Comparison of ENCODE assay signal across 7 cellular contexts in the genomic region with DNA sequence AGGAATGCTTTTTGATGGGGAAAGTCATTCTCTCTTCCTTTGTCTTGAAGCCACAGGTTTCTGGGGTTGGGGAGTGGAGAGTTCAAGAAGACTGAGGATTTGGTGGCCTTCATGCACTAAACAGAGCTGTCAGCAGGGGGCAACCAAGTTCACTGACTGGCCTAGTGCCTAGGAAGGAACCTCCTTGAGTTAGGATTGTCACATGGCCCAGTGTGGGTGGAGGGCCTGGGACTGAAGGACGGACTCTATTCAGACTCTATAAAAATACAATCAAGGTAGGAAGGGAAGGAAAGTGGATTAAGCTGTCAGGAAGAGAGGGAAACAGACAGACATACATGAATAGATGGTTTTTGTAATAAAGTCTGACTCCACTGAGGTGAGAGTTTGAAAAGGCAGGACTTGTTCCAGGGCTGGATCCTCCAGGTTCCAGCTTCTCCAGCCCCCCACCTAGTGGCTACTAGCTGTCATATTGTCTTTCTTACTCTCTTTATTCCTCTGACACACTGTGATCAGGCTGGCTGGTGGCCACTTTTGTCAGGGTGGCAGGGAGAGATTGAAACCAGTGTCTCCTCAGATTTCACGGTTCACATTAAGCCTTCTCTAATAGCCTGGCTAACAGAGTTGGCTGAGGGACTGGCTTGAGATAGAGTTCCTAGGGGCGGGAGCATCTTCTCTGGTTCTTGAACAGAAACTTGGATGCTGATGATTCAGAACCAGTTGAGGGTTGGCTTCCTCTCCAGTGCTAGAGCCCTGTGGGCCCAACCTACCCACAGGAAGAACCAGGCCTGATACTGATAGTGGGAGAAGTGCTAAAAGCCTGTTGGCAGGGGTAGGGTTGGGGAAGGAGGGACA. TPM values are rescaled to one million over a fixed set of nuclear protein-coding genes. Genes with fewer than 3 reads are reported as not detected.
DNase-seq lines count a peak whose midpoint lies in the region; ATAC-seq, FAIRE-seq and TF ChIP-seq lines count a peak whose summit lies in the region.

No MANE protein-coding gene starts in this region.

- H3K4me3 ChIP-seq in GM12865 (ENCODE audit: low read depth, low read length) (no peak overlapping the region), MG63 (0 out of 2 replicates have a peak overlapping the region, but pooled peaks have one; percentile 2), psoas muscle (peak overlapping the region; percentile 32)

- intact Hi-C loops in left cardiac atrium (cut with DNase I) (loop anchor here (2.0 to 10.0 kb wide), 2 partner anchors 45 to 49 kb away; no protein-coding TSS in a partner anchor), psoas muscle (cut with DNase I) (loop anchor here in 1 of 2 donors (1.0 kb wide), 1 partner anchor 45 kb away; no protein-coding TSS in a partner anchor)

- CTCF ChIA-PET in T-cell (lab: Charles Lee): interaction anchor here (0.6 to 3.9 kb wide), 23 partner anchors 9 to 188 kb away, joined by 3 to 23 read pairs (median 4); a partner anchor contains a TSS

- peak; percentile 34 to 71 (median 70) for ATAC-seq in T-cell (replicated peaks in 1 of 4)
- peak; percentile 73 to 85 for ATAC-seq in left cardiac atrium
- ATAC-seq in psoas muscle: peak; percentile 72 to 79 (median 76)

- peak overlapping the region; percentile 23 to 49 (median 25) for H3K4me3 Mint-ChIP-seq in T-cell

- peak; percentile 85 for DNase-seq in GM12865 (ENCODE audit: low read depth)
- peak; percentile 94 for DNase-seq in MG63
- DNase-seq in T-cell: peak; percentile 28 to 82 (median 69)
- DNase-seq in left cardiac atrium: peak; percentile 87
- DNase-seq in psoas muscle: peak; percentile 80 to 86
- peak; percentile 76 for DNase-seq in urothelium cell line (ENCODE audit: low spot score)

- peaks cover 51% of the 10 kb centered on the region for H3K36me3 ChIP-seq in MG63
- peaks cover 4 to 64% of the 10 kb centered on the region in 2 donors for H3K36me3 ChIP-seq in psoas muscle (ENCODE audit: insufficient read depth in 1 of 2, low read depth in 1 of 2)

- 6 to 12% (median 8%) methylated on average over 3 of the region's 3 CpGs for WGBS in psoas muscle, 3 donors

- POLR2A ChIA-PET in T-cell (lab: Charles Lee): interaction anchor here in 1 of 2 donors (0.6 kb wide), 1 partner anchor 146 kb away, joined by 3 read pairs; no protein-coding TSS in a partner anchor

- no peaks in the 10 kb centered on the region for H3K27me3 Mint-ChIP-seq in T-cell

- H3K27ac ChIP-seq in angular gyrus (ENCODE audit: low read depth, low read length): peak overlapping the region; percentile 77
- H3K27ac ChIP-seq in psoas muscle: peak overlapping the region; percentile 92

- H3K9me3 ChIP-seq in MG63 (no peaks in the 10 kb centered on the region), psoas muscle (no peaks in the 10 kb centered on the region)

- peaks cover 64% of the 10 kb centered on the region for H3K4me1 ChIP-seq in psoas muscle

- TF ChIP-seq CTCF in GM12865 (IDR thresholded peaks at IDR 0.05; ENCODE audit: insufficient read depth, low read depth, low read length, missing control alignments) (peak; percentile 93), psoas muscle (IDR thresholded peaks at IDR 0.05) (peak; percentile 66)

- no peaks in the 10 kb centered on the region for H3K27me3 ChIP-seq in MG63
- no peaks in the 10 kb centered on the region for H3K27me3 ChIP-seq in psoas muscle (ENCODE audit: insufficient read depth in 3 of 3, low read length in 2 of 3)

- no peaks in the 10 kb centered on the region for H3K9me3 Mint-ChIP-seq in T-cell

- no peak for FAIRE-seq in urothelium cell line (lab: Jason Lieb, UNC)

- peak overlapping the region; percentile 90 to 97 for H3K27ac Mint-ChIP-seq in T-cell

- peaks cover 45 to 57% (median 46%) of the 10 kb centered on the region in 3 donors for H3K4me1 Mint-ChIP-seq in T-cell

- H3K36me3 Mint-ChIP-seq in T-cell: peaks cover 15% of the 10 kb centered on the region

RNA-seq across cellular contexts. Expression of a gene that starts 4.1 kb away (rescaled TPM):
- total RNA-seq in MG63 (2014; rRNA removed; shearing (Covaris generic); ENCODE audit: low replicate concordance): 20.2 and 22.3 TPM in 2 replicates
- total RNA-seq in T-cell (100 to 1,000 TPM; 218 to 457 (median 370) TPM), left cardiac atrium (10 to 100 TPM; 90.6 to 93.9 TPM), psoas muscle (10 to 100 TPM; 21.4 to 30.6 (median 22.6) TPM)
- polyA plus RNA-seq in psoas muscle: 10 to 100 TPM; 10.9 to 78.1 (median 18.2) TPM

RNA-seq across cellular contexts. Expression of a gene that starts 30.6 kb away (rescaled TPM):
- total RNA-seq in MG63 (2014; rRNA removed; shearing (Covaris generic); ENCODE audit: low replicate concordance): 3.9 and 6.1 TPM in 2 replicates
- total RNA-seq in T-cell (100 to 1,000 TPM in 3 of 5 donors, 10 to 100 TPM in 2; 39.5 to 112 (median 104) TPM), left cardiac atrium (10 to 100 TPM; 14.5 to 15.7 TPM), psoas muscle (1 to 10 TPM; 3.5 to 7.0 (median 3.9) TPM)
- polyA plus RNA-seq in psoas muscle: 1 to 10 TPM; 3.9 to 6.8 (median 5.8) TPM

RNA-seq across cellular contexts. Expression of a gene that starts 41.8 kb away (rescaled TPM):
- 13.3 and 13.9 TPM in 2 replicates for total RNA-seq in MG63 (2014; rRNA removed; shearing (Covaris generic); ENCODE audit: low replicate concordance)
- total RNA-seq in T-cell (10 to 100 TPM; 14.2 to 28.5 (median 20.7) TPM), left cardiac atrium (10 to 100 TPM; 17.7 to 38.6 TPM), psoas muscle (10 to 100 TPM; 16.0 to 52.5 (median 41.1) TPM)
- polyA plus RNA-seq in psoas muscle: 10 to 100 TPM; 14.8 to 24.2 (median 18.0) TPM

RNA-seq across cellular contexts. Expression of a gene that starts 42.0 kb away (rescaled TPM):
- total RNA-seq in MG63 (2014; rRNA removed; shearing (Covaris generic); ENCODE audit: low replicate concordance): not detected in 2 replicates
- total RNA-seq in T-cell (1,000 to 10,000 TPM in 4 of 5 donors, 100 to 1,000 TPM in 1; 994 to 1,121 (median 1,054) TPM), left cardiac atrium (10 to 100 TPM in 1 of 2 donors, 1 to 10 TPM in 1; 5.5 to 14.3 TPM), psoas muscle (1 to 10 TPM; 2.1 to 4.2 (median 4.1) TPM)
- polyA plus RNA-seq in psoas muscle: 1 to 10 TPM; 2.9 to 3.9 (median 3.6) TPM
